In the genomic region with DNA sequence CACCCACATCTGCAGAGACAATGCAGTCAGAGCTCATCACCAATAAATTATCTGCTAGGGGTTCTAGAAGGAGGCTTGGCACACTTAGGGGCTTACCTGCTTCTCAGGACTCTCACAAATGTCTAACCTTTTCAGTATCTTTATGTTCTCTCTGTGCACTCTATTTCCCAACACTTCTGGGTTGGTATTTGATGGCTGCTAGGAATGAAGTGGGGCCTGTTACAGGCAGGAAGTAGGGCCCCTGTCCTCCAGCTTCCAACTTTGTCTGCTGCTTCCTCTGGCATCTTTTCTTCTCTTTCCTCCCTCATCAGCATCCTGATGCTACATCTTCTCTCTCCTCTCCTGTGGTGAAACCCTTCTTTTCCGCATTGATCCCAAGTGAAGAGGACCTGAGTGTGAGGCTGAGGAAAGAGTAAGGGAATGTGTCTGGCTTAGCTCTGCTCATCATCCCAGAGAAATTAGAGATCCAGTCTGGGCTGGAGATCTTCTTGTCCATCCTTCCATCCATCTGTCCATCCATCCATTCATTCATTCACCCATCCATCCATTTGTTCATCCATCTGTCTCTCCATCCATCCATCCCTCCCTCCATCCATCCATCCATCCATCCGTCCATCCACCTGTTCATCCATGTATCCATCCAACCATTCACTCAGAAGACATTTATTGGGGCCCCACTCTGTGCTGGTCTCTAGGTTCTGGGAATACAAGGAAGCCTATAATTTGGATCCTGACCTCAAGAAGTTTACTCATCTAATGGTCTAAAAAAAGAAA, we compare ENCODE assay signal across 21 cellular contexts. TPM values are rescaled to one million over a fixed set of nuclear protein-coding genes. Genes with fewer than 3 reads are reported as not detected.
DNase-seq lines count a peak whose midpoint lies in the region; ATAC-seq and TF ChIP-seq lines count a peak whose summit lies in the region.
"Had no signal": no experiment of that assay in that cellular context is flagged by ENCODE, and none has a peak within 500 bp of the region (broad histone marks: within the 10 kb centered on the region; RNA-seq: fewer than 3 reads in every experiment).

No MANE protein-coding gene starts in this region.

- no peak for TF ChIP-seq POLR2A in breast epithelium (IDR thresholded peaks at IDR 0.05)
- TF ChIP-seq POLR2A in uterus (IDR thresholded peaks at IDR 0.05), result no peak

- H3K9me3 ChIP-seq in breast epithelium (no peaks in the 10 kb centered on the region), mammary epithelial cell (replicated peaks; ENCODE audit: insufficient read depth, low read length) (no peaks in the 10 kb centered on the region), uterus (no peaks in the 10 kb centered on the region), WERI-Rb-1 (ENCODE audit: severe bottlenecking) (no peaks in the 10 kb centered on the region)
- H3K9me3 ChIP-seq in naive thymus-derived CD4-positive, alpha-beta T cell (ENCODE audit: control insufficient read depth in 2 of 3, low read length in 3 of 3), result no peaks in the 10 kb centered on the region
- H3K9me3 ChIP-seq: A549, right atrium auricular region had no signal

- dilution Hi-C loops in mammary epithelial cell (cut with HindIII; ENCODE audit: low sequenced_read_pairs), result no loop called here

- peak overlapping the region; percentile 5 for H3K27ac Mint-ChIP-seq in activated T-helper 17 cell treated with anti-CD3 and anti-CD28 coated beads, Interleukin-2, amount 50 U/mL, for 72 hours
- peak overlapping the region in 8 of 9 donors; percentile 5 to 57 (median 28) for H3K27ac Mint-ChIP-seq in naive thymus-derived CD4-positive, alpha-beta T cell
- H3K27ac Mint-ChIP-seq: T-cell had no signal

- POLR2A ChIA-PET in naive thymus-derived CD4-positive, alpha-beta T cell (lab: Charles Lee), result no interaction called here

- CTCF ChIA-PET in mammary epithelial cell (lab: Charles Lee; ENCODE audit: low non-redundant PET), result no interaction called here
- CTCF ChIA-PET in naive thymus-derived CD4-positive, alpha-beta T cell (lab: Charles Lee), result interaction anchor here (2.3 to 6.2 kb wide), 2 partner anchors 13 to 25 kb away, joined by 7 to 215 read pairs; no protein-coding TSS in a partner anchor

- peaks cover 27% of the 10 kb centered on the region for H3K79me2 ChIP-seq in mammary epithelial cell (ENCODE audit: insufficient read depth, low read length)

- peaks cover 8% of the 10 kb centered on the region for H3K4me1 Mint-ChIP-seq in activated T-helper 17 cell treated with anti-CD3 and anti-CD28 coated beads, Interleukin-2, amount 50 U/mL, for 72 hours
- peaks cover 15 to 45% (median 37%) of the 10 kb centered on the region in 7 donors for H3K4me1 Mint-ChIP-seq in naive thymus-derived CD4-positive, alpha-beta T cell

- DNase-seq in breast epithelium (ENCODE audit: low spot score in 2 of 2), result no peak
- no peak for DNase-seq in mammary epithelial cell
- DNase-seq in naive thymus-derived CD4-positive, alpha-beta T cell, result no peak
- peak in 1 of 2 donors; percentile 27 for DNase-seq in uterus
- no peak for DNase-seq in activated CD4-positive, alpha-beta T cell treated with anti-CD3 and anti-CD28 coated beads, Interleukin-2, amount 50 U/mL, for 1 hour
- DNase-seq in WERI-Rb-1, result no peak
- DNase-seq in hepatic stellate cell (ENCODE audit: low spot score), result no peak
- DNase-seq: erythroblast; left cardiac atrium; MM.1S; NCI-H146; NCI-H748 treated with DMSO at 0.1 percent for 48 hours; SIG-M5; stimulated activated CD4-positive, alpha-beta T cell treated with anti-CD3 and anti-CD28 coated beads, Interleukin-15, amount 100 ng/mL, for 24 hours; substantia nigra; T-cell had no signal

- H3K4me2 ChIP-seq in mammary epithelial cell (ENCODE audit: insufficient read depth, low read depth, low read length), result no peak overlapping the region
- H3K4me2 ChIP-seq: A549 had no signal

- WGBS in mammary epithelial cell (ENCODE audit: low coverage, missing lambda C conversion rate), result 88% methylated on average over 2 of the region's 2 CpGs

- no peaks in the 10 kb centered on the region for H3K27me3 Mint-ChIP-seq in activated T-helper 17 cell treated with anti-CD3 and anti-CD28 coated beads, Interleukin-2, amount 50 U/mL, for 72 hours
- H3K27me3 Mint-ChIP-seq in naive thymus-derived CD4-positive, alpha-beta T cell, result no peaks in the 10 kb centered on the region
- H3K27me3 Mint-ChIP-seq: central memory CD8-positive, alpha-beta T cell; T-cell had no signal

- peak overlapping the region; percentile 97 to 99 for H3K27ac ChIP-seq in breast epithelium
- no peak overlapping the region for H3K27ac ChIP-seq in mammary epithelial cell (ENCODE audit: insufficient read depth, low read depth, low read length)
- H3K27ac ChIP-seq in naive thymus-derived CD4-positive, alpha-beta T cell (ENCODE audit: low read depth, low read length), result no peak overlapping the region
- H3K27ac ChIP-seq in uterus, result peak overlapping the region; percentile 97 to 99
- no peak overlapping the region for H3K27ac ChIP-seq in WERI-Rb-1

- H3K36me3 ChIP-seq in breast epithelium, result no peaks in the 10 kb centered on the region
- H3K36me3 ChIP-seq in mammary epithelial cell (ENCODE audit: insufficient read depth, low read length), result no peaks in the 10 kb centered on the region
- H3K36me3 ChIP-seq in naive thymus-derived CD4-positive, alpha-beta T cell (ENCODE audit: control insufficient read depth in 2 of 3, insufficient read depth in 3 of 3, low read length in 3 of 3), result no peaks in the 10 kb centered on the region
- no peaks in the 10 kb centered on the region for H3K36me3 ChIP-seq in uterus
- H3K36me3 ChIP-seq in WERI-Rb-1, result no peaks in the 10 kb centered on the region
- H3K36me3 ChIP-seq: right atrium auricular region had no signal

- H3K4me1 ChIP-seq in breast epithelium (peaks cover 9 to 30% of the 10 kb centered on the region in 2 donors), mammary epithelial cell (ENCODE audit: insufficient read depth, low read length) (peaks cover 37% of the 10 kb centered on the region), uterus (peaks cover 4 to 12% of the 10 kb centered on the region in 2 donors)
- peaks cover 20 to 28% of the 10 kb centered on the region in 2 donors for H3K4me1 ChIP-seq in naive thymus-derived CD4-positive, alpha-beta T cell (ENCODE audit: control insufficient read depth in 2 of 2, insufficient read depth in 2 of 2, low read length in 2 of 2)

- BruUV-seq in mammary epithelial cell (replicated peaks; lab: Mats Ljungman, UMichigan), result no TSS peak

- H3K9ac ChIP-seq in mammary epithelial cell (ENCODE audit: insufficient read depth, low read length), result no peak overlapping the region

- H3K36me3 Mint-ChIP-seq in activated T-helper 17 cell treated with anti-CD3 and anti-CD28 coated beads, Interleukin-2, amount 50 U/mL, for 72 hours (ENCODE audit: low read depth), result no peaks in the 10 kb centered on the region
- H3K36me3 Mint-ChIP-seq in naive thymus-derived CD4-positive, alpha-beta T cell, result peaks cover 2 to 8% (median 4%) of the 10 kb centered on the region in 5 donors

- H3K4me3 Mint-ChIP-seq in activated T-helper 17 cell treated with anti-CD3 and anti-CD28 coated beads, Interleukin-2, amount 50 U/mL, for 72 hours, result no peak overlapping the region
- H3K4me3 Mint-ChIP-seq in naive thymus-derived CD4-positive, alpha-beta T cell, result peak overlapping the region in 4 of 10 donors; percentile 8 to 29 (median 20)
- H3K4me3 Mint-ChIP-seq: CD14-positive monocyte; central memory CD8-positive, alpha-beta T cell; T-cell had no signal

- in situ Hi-C loops in mammary epithelial cell (cut with MboI; ENCODE audit: low sequenced_read_pairs in 2 of 2), result loop anchor here (5.0 to 10.0 kb wide), 2 partner anchors 62 to 65 kb away; no protein-coding TSS in a partner anchor

- H2AFZ ChIP-seq in mammary epithelial cell (ENCODE audit: low read depth, low read length), result no peak overlapping the region

- intact Hi-C loops in breast epithelium (cut with DNase I; ENCODE audit: low total_unique reads) (loop anchor here (5.0 kb wide), 1 partner anchor 77 kb away; no protein-coding TSS in a partner anchor), mammary epithelial cell (cut with micrococcal nuclease) (loop anchor here (5.0 to 10.0 kb wide), 2 partner anchors 112 to 225 kb away; a partner anchor contains a TSS), uterus (cut with DNase I; ENCODE audit: low total_unique reads) (loop anchor here (5.0 kb wide), 1 partner anchor 62 kb away; no protein-coding TSS in a partner anchor)
- intact Hi-C loops in naive thymus-derived CD4-positive, alpha-beta T cell (cut with micrococcal nuclease), result loop anchor here (5.0 to 10.0 kb wide), 5 partner anchors 42 to 495 kb away; a partner anchor contains a TSS

- no peak for TF ChIP-seq CTCF in breast epithelium (IDR thresholded peaks at IDR 0.05)
- TF ChIP-seq CTCF in mammary epithelial cell (conservative IDR thresholded peaks at IDR 0.05 in 1 of 2, IDR thresholded peaks at IDR 0.05 in 1 of 2; ENCODE audit: extremely low read depth in 1 of 2, insufficient read depth in 1 of 2, low read depth in 1 of 2, low read length in 2 of 2), result no peak
- no peak for TF ChIP-seq CTCF in uterus (IDR thresholded peaks at IDR 0.05)
- TF ChIP-seq CTCF in WERI-Rb-1 (IDR thresholded peaks at IDR 0.05; ENCODE audit: low read depth, low read length), result no peak

- H3K4me3 ChIP-seq in breast epithelium, result no peak overlapping the region
- H3K4me3 ChIP-seq in mammary epithelial cell (replicated peaks in 1 of 3; ENCODE audit: insufficient read depth in 1 of 3, low read depth in 2 of 3, low read length in 3 of 3), result no peak overlapping the region
- no peak overlapping the region for H3K4me3 ChIP-seq in naive thymus-derived CD4-positive, alpha-beta T cell (ENCODE audit: low read length)
- H3K4me3 ChIP-seq in uterus, result no peak overlapping the region
- H3K4me3 ChIP-seq in WERI-Rb-1 (ENCODE audit: low read depth, low read length), result no peak overlapping the region
- H3K4me3 ChIP-seq: A549, right atrium auricular region had no signal

- H4K20me1 ChIP-seq in mammary epithelial cell (ENCODE audit: insufficient read depth, low read length), result no peaks in the 10 kb centered on the region

- ATAC-seq in activated T-helper 17 cell treated with anti-CD3 and anti-CD28 coated beads, Interleukin-2, amount 50 U/mL, for 72 hours (replicated peaks), result no peak
- ATAC-seq in naive thymus-derived CD4-positive, alpha-beta T cell, result no peak
- ATAC-seq: A549, left cardiac atrium, T-cell had no signal

- H3K27me3 ChIP-seq in breast epithelium (no peaks in the 10 kb centered on the region), mammary epithelial cell (ENCODE audit: insufficient read depth, low read length) (no peaks in the 10 kb centered on the region), uterus (no peaks in the 10 kb centered on the region), WERI-Rb-1 (ENCODE audit: insufficient read depth, low read depth, severe bottlenecking) (no peaks in the 10 kb centered on the region)
- H3K27me3 ChIP-seq in naive thymus-derived CD4-positive, alpha-beta T cell (ENCODE audit: control insufficient read depth in 2 of 2, insufficient read depth in 2 of 2, low read length in 2 of 2), result no peaks in the 10 kb centered on the region
- H3K27me3 ChIP-seq: right atrium auricular region had no signal

- H3K9me3 Mint-ChIP-seq in activated T-helper 17 cell treated with anti-CD3 and anti-CD28 coated beads, Interleukin-2, amount 50 U/mL, for 72 hours, result no peaks in the 10 kb centered on the region
- no peaks in the 10 kb centered on the region for H3K9me3 Mint-ChIP-seq in naive thymus-derived CD4-positive, alpha-beta T cell
- H3K9me3 Mint-ChIP-seq: CD14-positive monocyte; central memory CD8-positive, alpha-beta T cell; T-cell had no signal

RNA-seq across cellular contexts. Expression of a gene that starts 2.9 kb away (rescaled TPM):
- total RNA-seq in breast epithelium, result 1,000 to 10,000 TPM in 1 of 3 donors, 100 to 1,000 TPM in 2; 186 to 1,491 (median 767) TPM
- 100 to 1,000 TPM; 145 to 609 TPM for total RNA-seq in mammary epithelial cell
- 231 TPM for polyA plus RNA-seq in mammary epithelial cell
- polyA minus RNA-seq in mammary epithelial cell, result 209 TPM
- 10 to 100 TPM; 25.0 to 51.1 TPM for total RNA-seq in activated T-helper 17 cell treated with anti-CD3 and anti-CD28 coated beads, Interleukin-2, amount 50 U/mL, for 72 hours
- total RNA-seq in naive thymus-derived CD4-positive, alpha-beta T cell, result 10 to 100 TPM; 24.2 to 83.1 (median 37.7) TPM
- 10 to 100 TPM; 43.6 to 52.0 TPM for polyA plus RNA-seq in naive thymus-derived CD4-positive, alpha-beta T cell
- total RNA-seq in uterus, result 1,000 to 10,000 TPM in 3 of 4 donors, 100 to 1,000 TPM in 1; 913 to 2,516 (median 1,349) TPM

RNA-seq across cellular contexts. Expression of a gene that starts 29.1 kb away (rescaled TPM):
- total RNA-seq in breast epithelium (10 to 100 TPM; 11.3 to 31.5 (median 22.7) TPM), mammary epithelial cell (10 to 100 TPM; 24.3 to 94.2 TPM), uterus (10 to 100 TPM; 25.1 to 86.1 (median 58.5) TPM)
- polyA plus RNA-seq in mammary epithelial cell, result 48.9 TPM
- 177 TPM for polyA minus RNA-seq in mammary epithelial cell
- total RNA-seq in activated T-helper 17 cell treated with anti-CD3 and anti-CD28 coated beads, Interleukin-2, amount 50 U/mL, for 72 hours, result 1 to 10 TPM in 1 of 2 donors, under 1 TPM in 1; 0.28 to 1.3 TPM
- 10 to 100 TPM in 1 of 5 experiments, 1 to 10 TPM in 4; 2.3 to 10.8 (median 4.4) TPM for total RNA-seq in naive thymus-derived CD4-positive, alpha-beta T cell
- under 1 TPM; 0.18 to 0.91 TPM for polyA plus RNA-seq in naive thymus-derived CD4-positive, alpha-beta T cell

RNA-seq across cellular contexts. Expression of a gene that starts 40.8 kb away (rescaled TPM):
- total RNA-seq in breast epithelium (100 to 1,000 TPM in 1 of 3 donors, 10 to 100 TPM in 2; 65.7 to 116 (median 92.7) TPM), mammary epithelial cell (100 to 1,000 TPM; 132 to 205 TPM), uterus (10 to 100 TPM; 14.4 to 80.2 (median 43.7) TPM)
- 96.4 TPM for polyA plus RNA-seq in mammary epithelial cell
- polyA minus RNA-seq in mammary epithelial cell, result 27.0 TPM
- total RNA-seq in activated T-helper 17 cell treated with anti-CD3 and anti-CD28 coated beads, Interleukin-2, amount 50 U/mL, for 72 hours, result 10 to 100 TPM in 1 of 2 donors, 1 to 10 TPM in 1; 9.4 to 21.0 TPM
- total RNA-seq in naive thymus-derived CD4-positive, alpha-beta T cell, result 10 to 100 TPM in 1 of 5 experiments, 1 to 10 TPM in 2, under 1 TPM in 2; 0.19 to 22.4 (median 1.1) TPM
- under 1 TPM in 1 of 2 donors, not detected in 1; 0.13 TPM for polyA plus RNA-seq in naive thymus-derived CD4-positive, alpha-beta T cell
- polyA plus RNA-seq: CD14-positive monocyte had no signal

Comparison
In these comparisons a context has a peak if more than half of its experiments do, and no peak if none do; other contexts are left out.
1. H3K27ac ChIP-seq: peak in breast epithelium (2 of 2) and uterus (2 of 2); none in mammary epithelial cell (single experiment), naive thymus-derived CD4-positive, alpha-beta T cell (single experiment) and WERI-Rb-1 (single experiment).